ENCODE assay signal across 18 cellular contexts in genomic region chr7:8119228-8119627, GRCh38.
DNase-seq lines count a peak whose midpoint lies in the region; ATAC-seq and TF ChIP-seq lines count a peak whose summit lies in the region.
"Had no signal": no experiment of that assay in that cellular context is flagged by ENCODE, and none has a peak within 500 bp of the region (broad histone marks: within the 10 kb centered on the region; RNA-seq: fewer than 3 reads in every experiment).

No MANE protein-coding gene starts in this region.

- no CpG with 5 or more reads among the region's 7 CpGs for WGBS in H9 (ENCODE audit: extremely low coverage, insufficient read length, low lambda C conversion rate)

- no peak overlapping the region for H3K56ac ChIP-seq in H9 (ENCODE audit: insufficient read length, low read depth, low read length)

- H4K8ac ChIP-seq in H9 (replicated peaks; ENCODE audit: insufficient read length, low read depth, low read length), result no peak overlapping the region

- no peak overlapping the region for H3K4me2 ChIP-seq in H9 (ENCODE audit: insufficient read depth, insufficient read length, low read length)
- H3K4me2 ChIP-seq: BLaER1 treated with 17β-estradiol and CSF1 and Interleukin-3, amounts not matched to agents 10 nM and 100 nM had no signal

- peak overlapping the region in 2 of 3 experiments; percentile 2 to 8; a peak in 2 of 7 replicates for H3K27ac Mint-ChIP-seq in H9
- peak overlapping the region in 1 of 9 donors; percentile 18 for H3K27ac Mint-ChIP-seq in naive thymus-derived CD4-positive, alpha-beta T cell
- H3K27ac Mint-ChIP-seq: B cell; CD4-positive, alpha-beta T cell; CD8-positive, alpha-beta T cell had no signal

- H3K27ac ChIP-seq in H9 (ENCODE audit: insufficient read length, low read depth, low read length), result no peak overlapping the region
- H3K27ac ChIP-seq in caudate nucleus (ENCODE audit: low read depth, low read length), result peak overlapping the region; percentile 27
- H3K27ac ChIP-seq in naive thymus-derived CD4-positive, alpha-beta T cell (ENCODE audit: low read depth, low read length), result no peak overlapping the region
- H3K27ac ChIP-seq: BLaER1 treated with 17β-estradiol and CSF1 and Interleukin-3, amounts not matched to agents 10 nM and 100 nM; C4-2B had no signal

- CTCF ChIA-PET in naive thymus-derived CD4-positive, alpha-beta T cell (lab: Charles Lee), result no interaction called here

- no peak overlapping the region for H3K23ac ChIP-seq in H9 (ENCODE audit: insufficient read length, low read depth, low read length)

- POLR2A ChIA-PET in naive thymus-derived CD4-positive, alpha-beta T cell (lab: Charles Lee), result interaction anchor here (1.6 kb wide), 1 partner anchor 57 kb away, joined by 6 read pairs; no protein-coding TSS in a partner anchor

- H2BK20ac ChIP-seq in H9 (ENCODE audit: low read depth, low read length, poor library complexity, severe bottlenecking), result no peak overlapping the region

- no peak overlapping the region for H3K4me3 ChIP-seq in fibroblast of the aortic adventitia (ENCODE audit: low read depth, low read length)
- H3K4me3 ChIP-seq in naive thymus-derived CD4-positive, alpha-beta T cell (ENCODE audit: low read length), result no peak overlapping the region
- H3K4me3 ChIP-seq: BLaER1 treated with 17β-estradiol and CSF1 and Interleukin-3, amounts not matched to agents 10 nM and 100 nM had no signal

- H3K27me3 ChIP-seq in H9 (ENCODE audit: insufficient read depth, low read length), result no peaks in the 10 kb centered on the region
- H3K27me3 ChIP-seq in naive thymus-derived CD4-positive, alpha-beta T cell (ENCODE audit: control insufficient read depth in 2 of 2, insufficient read depth in 2 of 2, low read length in 2 of 2), result no peaks in the 10 kb centered on the region
- H3K27me3 ChIP-seq: BLaER1 treated with 17β-estradiol and CSF1 and Interleukin-3, amounts not matched to agents 10 nM and 100 nM had no signal

- H3K27me3 Mint-ChIP-seq in H9 (ENCODE audit: low read depth), result no peaks in the 10 kb centered on the region
- no peaks in the 10 kb centered on the region for H3K27me3 Mint-ChIP-seq in naive thymus-derived CD4-positive, alpha-beta T cell
- H3K27me3 Mint-ChIP-seq: B cell; CD4-positive, alpha-beta T cell had no signal

- H3K36me3 ChIP-seq in naive thymus-derived CD4-positive, alpha-beta T cell (ENCODE audit: control insufficient read depth in 2 of 3, insufficient read depth in 3 of 3, low read length in 3 of 3), result no peaks in the 10 kb centered on the region
- H3K36me3 ChIP-seq: BLaER1 treated with 17β-estradiol and CSF1 and Interleukin-3, amounts not matched to agents 10 nM and 100 nM had no signal

- no peak overlapping the region for H2AFZ ChIP-seq in H9 (ENCODE audit: low read length)

- peaks cover 18 to 20% of the 10 kb centered on the region in 2 experiments for H3K4me1 Mint-ChIP-seq in H9
- peaks cover 27 to 70% (median 57%) of the 10 kb centered on the region in 7 donors for H3K4me1 Mint-ChIP-seq in naive thymus-derived CD4-positive, alpha-beta T cell

- TF ChIP-seq CTCF in H9 (conservative IDR thresholded peaks at IDR 0.05) (no peak), fibroblast of the aortic adventitia (IDR thresholded peaks at IDR 0.05; ENCODE audit: insufficient read depth, low read length) (no peak)

- H2BK5ac ChIP-seq in H9 (ENCODE audit: insufficient read length, low read length), result no peak overlapping the region

- no peak overlapping the region for H3K4me3 Mint-ChIP-seq in H9
- no peak overlapping the region for H3K4me3 Mint-ChIP-seq in naive thymus-derived CD4-positive, alpha-beta T cell
- H3K4me3 Mint-ChIP-seq: B cell; CD4-positive, alpha-beta T cell; CD8-positive, alpha-beta T cell had no signal

- no peaks in the 10 kb centered on the region for H3K79me2 ChIP-seq in H9 (ENCODE audit: insufficient read depth, low read length)

- no peak overlapping the region for H4K91ac ChIP-seq in H9 (ENCODE audit: insufficient read length, low read depth, low read length)

- intact Hi-C loops in left ventricle myocardium superior (cut with micrococcal nuclease), result no loop called here
- intact Hi-C loops in naive thymus-derived CD4-positive, alpha-beta T cell (cut with micrococcal nuclease), result no loop called here

- no peak overlapping the region for H3K9ac ChIP-seq in H9 (ENCODE audit: extremely low read depth, insufficient read length, low read length)
- H3K9ac ChIP-seq: BLaER1 treated with 17β-estradiol and CSF1 and Interleukin-3, amounts not matched to agents 10 nM and 100 nM had no signal

- H3K36me3 Mint-ChIP-seq in H9 (ENCODE audit: insufficient read depth in 1 of 3, low read depth in 3 of 3), result peaks cover 6 to 10% (median 8%) of the 10 kb centered on the region in 3 experiments
- H3K36me3 Mint-ChIP-seq in naive thymus-derived CD4-positive, alpha-beta T cell, result peaks cover 0 to 28% (median 4%) of the 10 kb centered on the region in 5 donors
- H3K36me3 Mint-ChIP-seq: CD8-positive, alpha-beta T cell had no signal

- H4K20me1 ChIP-seq in H9 (ENCODE audit: control insufficient read depth, insufficient read depth, insufficient read length), result no peaks in the 10 kb centered on the region
- H4K20me1 ChIP-seq: BLaER1 treated with 17β-estradiol and CSF1 and Interleukin-3, amounts not matched to agents 10 nM and 100 nM had no signal

- H2BK120ac ChIP-seq in H9 (ENCODE audit: low read depth, low read length, poor library complexity, severe bottlenecking), result no peak overlapping the region

- H3K23me2 ChIP-seq in H9 (ENCODE audit: insufficient read length, low read depth, low read length, poor library complexity, severe bottlenecking), result no peaks in the 10 kb centered on the region

- H3K9me3 Mint-ChIP-seq in H9, result peaks cover 0 to 6% of the 10 kb centered on the region in 2 experiments; a peak in 2 of 5 replicates
- peaks cover 0 to 13% (median 1%) of the 10 kb centered on the region in 11 donors for H3K9me3 Mint-ChIP-seq in naive thymus-derived CD4-positive, alpha-beta T cell
- H3K9me3 Mint-ChIP-seq: CD4-positive, alpha-beta T cell had no signal

- H3K4me1 ChIP-seq in H9 (ENCODE audit: insufficient read depth, low read length), result peaks cover 8% of the 10 kb centered on the region
- H3K4me1 ChIP-seq in naive thymus-derived CD4-positive, alpha-beta T cell (ENCODE audit: control insufficient read depth in 2 of 2, insufficient read depth in 2 of 2, low read length in 2 of 2), result peaks cover 22 to 32% of the 10 kb centered on the region in 2 donors
- H3K4me1 ChIP-seq: Caco-2 had no signal

- H4K5ac ChIP-seq in H9 (ENCODE audit: insufficient read length, low read depth, low read length), result no peak overlapping the region

- no peak overlapping the region for H3K4ac ChIP-seq in H9 (ENCODE audit: low read depth, low read length)

- no peak overlapping the region for H3K18ac ChIP-seq in H9 (ENCODE audit: insufficient read length, low read depth, low read length)

- no peak overlapping the region for H2BK12ac ChIP-seq in H9 (ENCODE audit: insufficient read length, low read depth, low read length)

- H2BK15ac ChIP-seq in H9 (ENCODE audit: low read depth, low read length), result no peak overlapping the region

- H3K14ac ChIP-seq in H9 (ENCODE audit: insufficient read depth, low read length), result no peak overlapping the region

- no peak overlapping the region for H3T11ph ChIP-seq in H9 (ENCODE audit: low read length)

- ATAC-seq in left ventricle myocardium superior (no peak), GM18867 (IDR thresholded peaks at IDR 0.05; ENCODE audit: unreplicated experiment) (no peak)
- ATAC-seq in naive thymus-derived CD4-positive, alpha-beta T cell, result no peak
- ATAC-seq: CD8-positive, alpha-beta T cell had no signal

- no peak for DNase-seq in H9
- DNase-seq in caudate nucleus (lab: John Stamatoyannopoulos, UW), result no peak
- peak; percentile 11 for DNase-seq in fibroblast of the aortic adventitia (ENCODE audit: low read depth)
- no peak for DNase-seq in NOMO-1 treated with dmso at 0.1 percent for 144 hours (lab: John Stamatoyannopoulos, UW; ENCODE audit: unreplicated experiment)
- DNase-seq in left ventricle myocardium superior, result no peak
- DNase-seq in naive thymus-derived CD4-positive, alpha-beta T cell, result no peak
- DNase-seq: 8988T; ACHN; Caco-2; Calu3; CD4-positive, alpha-beta T cell; CD8-positive, alpha-beta T cell; DMS79 treated with DMSO at 0.1 percent for 48 hours; GF-D8 had no signal

- H3K9me3 ChIP-seq in H9 (ENCODE audit: control insufficient read depth, low read depth, low read length), result no peaks in the 10 kb centered on the region
- H3K9me3 ChIP-seq in naive thymus-derived CD4-positive, alpha-beta T cell (ENCODE audit: control insufficient read depth in 2 of 3, low read length in 3 of 3), result no peaks in the 10 kb centered on the region
- H3K9me3 ChIP-seq: Caco-2 had no signal

- H3K79me1 ChIP-seq in H9 (ENCODE audit: insufficient read depth, low read depth, low read length, poor library complexity, severe bottlenecking), result no peaks in the 10 kb centered on the region

- H2AK5ac ChIP-seq in H9 (ENCODE audit: insufficient read length, low read length), result no peak overlapping the region
